26 cellular contexts compared by ENCODE assay signal in the genomic region with DNA sequence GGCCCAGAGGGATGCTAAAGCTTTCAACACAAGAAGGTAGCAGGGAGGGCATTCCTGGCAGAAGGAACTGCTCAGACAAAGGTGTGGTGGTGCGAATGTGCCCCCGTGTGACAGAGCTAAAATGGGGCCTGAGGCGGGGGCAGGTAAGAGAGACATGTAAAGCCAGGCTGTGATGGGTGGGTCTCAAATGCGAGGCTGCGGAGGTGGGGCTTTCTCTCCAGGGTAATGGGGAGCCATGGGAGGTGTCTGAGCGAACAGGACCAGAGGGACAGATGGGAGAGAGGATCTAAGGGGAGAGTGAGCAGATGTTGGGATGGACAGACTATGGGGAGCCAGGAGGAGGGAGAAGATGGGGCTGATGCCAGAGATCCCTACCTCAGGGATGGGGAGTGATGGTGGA.
"Had no signal": no experiment of that assay in that cellular context is flagged by ENCODE, and none has a peak within 500 bp of the region (broad histone marks: within the 10 kb centered on the region; RNA-seq: fewer than 3 reads in every experiment).

No MANE protein-coding gene starts in this region.

- H3K9me3 ChIP-seq: left lung, lower lobe of right lung, neutrophil, ovary, right atrium auricular region, right lobe of liver, stomach, testis, thyroid gland, upper lobe of right lung had no signal

- ATAC-seq: left colon; left lung; lower lobe of right lung; naive thymus-derived CD8-positive, alpha-beta T cell; right lobe of liver; stimulated activated naive B cell treated with anti-CD40 and anti-IgM and Interleukin-4, amounts not matched to agents 10 μg/mL and 1 μg/mL and 100 μg/mL, for 72 hours; stimulated activated naive CD8-positive, alpha-beta T cell treated with anti-CD3 and anti-CD28 coated beads, Interleukin-15, Interleukin-2, amounts not matched to agents 100 U/mL and 50 U/mL, for 24 hours; upper lobe of right lung had no signal

- H3K4me2 ChIP-seq: hepatocyte had no signal

- H3K36me3 ChIP-seq: left lung, lower lobe of right lung, neutrophil, ovary, right atrium auricular region, right lobe of liver, stomach, thyroid gland, upper lobe of right lung had no signal

- H3K79me2 ChIP-seq: hepatocyte had no signal

- H3K4me1 ChIP-seq: left lung, lower lobe of right lung, right atrium auricular region, right lobe of liver, testis, thyroid gland, upper lobe of right lung had no signal

- H3K4me3 ChIP-seq: hepatocyte, left lung, lower lobe of right lung, ovary, right atrium auricular region, right lobe of liver, skin epidermis, stomach, testis, thyroid gland, upper lobe of right lung had no signal

- H3K27me3 ChIP-seq: hepatocyte, ovary, right atrium auricular region, right lobe of liver, testis, thyroid gland had no signal

- H3K27ac ChIP-seq: hepatocyte, left lung, lower lobe of right lung, neutrophil, ovary, right atrium auricular region, right lobe of liver, skin epidermis, stomach, testis, thyroid gland, upper lobe of right lung had no signal

- H2AFZ ChIP-seq: hepatocyte had no signal

- DNase-seq: islet precursor cell; kidney glomerular epithelial cell; left colon; left lung; lower lobe of right lung; mammary epithelial cell; mesenchymal stem cell; naive thymus-derived CD8-positive, alpha-beta T cell; occipital lobe; ovary; right lobe of liver; stimulated activated CD4-positive, alpha-beta T cell treated with anti-CD3 and anti-CD28 coated beads, Interleukin-12 subunit alpha, Interleukin-12 subunit beta, amount 100 ng/mL, for 4 hours; stimulated activated CD4-positive, alpha-beta T cell treated with anti-CD3 and anti-CD28 coated beads, Interleukin-15, amount 100 ng/mL, for 24 hours; stimulated activated CD4-positive, alpha-beta T cell treated with anti-CD3 and anti-CD28 coated beads, Interleukin-2, amount 100 ng/mL, for 24 hours; stimulated activated CD4-positive, alpha-beta T cell treated with anti-CD3 and anti-CD28 coated beads, Interleukin-4, amount 100 ng/mL, for 1 hour; stimulated activated naive B cell treated with anti-CD40 and anti-IgM and Interleukin-4, amounts not matched to agents 10 μg/mL and 1 μg/mL and 100 μg/mL, for 72 hours; stimulated activated naive CD8-positive, alpha-beta T cell treated with anti-CD3 and anti-CD28 coated beads, Interleukin-15, Interleukin-2, amounts not matched to agents 100 U/mL and 50 U/mL, for 24 hours; stomach; testis; thyroid gland; trophoblast cell; upper lobe of right lung had no signal
